18 cellular contexts compared by ENCODE assay signal in the genomic region with DNA sequence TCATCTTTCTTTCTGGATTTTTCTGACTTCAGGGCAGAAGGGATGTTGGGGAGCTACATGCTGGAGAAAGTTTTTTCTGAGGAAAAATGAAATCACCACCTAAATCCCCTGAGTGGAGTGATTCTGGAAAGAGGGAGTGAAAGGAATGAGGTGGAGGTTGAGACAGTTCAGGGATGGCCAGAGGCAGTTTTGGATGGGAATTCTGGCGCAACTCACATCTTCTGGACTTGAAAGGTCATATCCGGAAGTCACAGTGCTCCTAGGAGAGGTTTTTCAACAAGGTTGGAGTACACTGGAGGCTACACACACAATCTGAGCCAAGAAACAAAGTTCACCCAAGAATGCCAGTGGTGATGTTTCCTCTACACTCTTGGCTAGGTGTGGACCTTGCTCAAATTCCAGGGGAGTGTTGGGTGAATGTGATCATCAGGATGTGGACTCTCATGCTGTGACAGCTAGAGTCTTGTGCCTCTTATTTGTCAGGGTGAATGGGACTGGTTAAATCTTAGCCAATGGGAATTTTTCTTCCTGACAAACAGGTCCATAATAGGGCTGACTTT.
"Had no signal": no experiment of that assay in that cellular context is flagged by ENCODE, and none has a peak within 500 bp of the region (broad histone marks: within the 10 kb centered on the region; RNA-seq: fewer than 3 reads in every experiment).

No MANE protein-coding gene starts in this region.

- FAIRE-seq: frontal cortex, TTC549, urothelium cell line had no signal

- H3K27me3 ChIP-seq: brain microvascular endothelial cell, heart right ventricle, thyroid gland had no signal

- H3K4me1 ChIP-seq: thyroid gland had no signal

- H3K4me3 ChIP-seq: heart right ventricle, thyroid gland had no signal

- H3K27ac ChIP-seq: brain microvascular endothelial cell, heart right ventricle, thyroid gland had no signal

- DNase-seq: activated B cell treated with CpG ODN at 0.5 μM for 24 hours; activated CD4-positive, alpha-beta T cell treated with anti-CD3 and anti-CD28 coated beads for 48 hours; activated CD8-positive, alpha-beta T cell treated with anti-CD3 and anti-CD28 coated beads for 36 hours; activated gamma-delta T cell treated with Interleukin-2 at 50 U/mL for 16 hours; activated naive CD8-positive, alpha-beta T cell treated with anti-CD3 and anti-CD28 coated beads for 36 hours; activated T-cell treated with anti-CD3 and anti-CD28 coated beads, Interleukin-2, amount 50 U/mL, for 72 hours; brain microvascular endothelial cell; dermis blood vessel endothelial cell; effector memory CD8-positive, alpha-beta T cell; heart right ventricle; left colon; nephron progenitor cell; T-helper 2 cell; thyroid gland had no signal

- ATAC-seq: activated CD8-positive, alpha-beta T cell treated with anti-CD3 and anti-CD28 coated beads for 36 hours; activated T-cell treated with anti-CD3 and anti-CD28 coated beads, Interleukin-2, amount 50 U/mL, for 72 hours; effector memory CD8-positive, alpha-beta T cell; left colon; stimulated activated effector memory CD8-positive, alpha-beta T cell treated with anti-CD3 and anti-CD28 coated beads, Interleukin-12 subunit alpha, Interleukin-12 subunit beta, amount 100 ng/mL, for 72 hours had no signal

- H3K9me3 ChIP-seq: heart right ventricle, thyroid gland had no signal

- H3K36me3 ChIP-seq: brain microvascular endothelial cell, heart right ventricle, thyroid gland had no signal
